8 cellular contexts compared by ENCODE assay signal in the genomic region with DNA sequence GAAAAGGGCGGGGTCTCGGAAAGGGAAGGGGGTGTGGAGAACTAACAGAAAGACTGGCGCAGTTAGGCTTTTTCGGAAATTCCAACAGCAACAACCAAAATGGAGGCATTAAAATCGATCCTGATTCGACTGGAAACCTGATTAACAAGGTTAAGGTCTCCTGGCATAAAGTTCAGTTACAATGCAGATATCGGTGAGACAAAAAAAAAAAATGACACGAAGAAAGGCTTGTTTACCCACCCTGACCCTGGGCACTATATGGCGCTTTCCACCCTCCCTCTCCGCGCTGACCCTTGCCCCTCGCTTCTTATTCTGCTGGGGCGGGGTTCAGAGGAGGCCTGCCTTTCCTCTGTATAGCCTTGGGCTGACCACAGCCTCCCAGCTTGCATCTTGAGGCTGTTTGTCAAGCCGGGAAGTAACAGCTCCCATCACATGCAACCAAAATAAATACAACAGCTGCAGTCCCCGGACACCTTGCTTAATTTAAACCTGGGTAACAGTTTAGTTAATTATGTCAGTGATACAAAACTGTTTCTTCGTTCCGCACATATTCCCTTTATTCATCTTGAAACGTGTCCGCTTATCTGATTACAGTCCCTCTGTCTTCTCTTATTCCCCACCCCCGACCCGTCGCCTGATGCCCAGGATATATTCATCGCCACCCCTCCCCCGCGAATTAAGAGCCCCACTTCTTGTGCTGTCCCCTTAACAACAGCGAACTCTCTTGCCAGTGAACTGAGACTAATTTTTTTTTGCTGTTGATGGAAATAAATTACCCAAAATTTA. TPM values are rescaled to one million over a fixed set of nuclear protein-coding genes. Genes with fewer than 3 reads are reported as not detected.
DNase-seq lines count a peak whose midpoint lies in the region; ATAC-seq and TF ChIP-seq lines count a peak whose summit lies in the region.

No MANE protein-coding gene starts in this region.

- H3K9me3 ChIP-seq in BLaER1 treated with 17β-estradiol and CSF1 and Interleukin-3, amounts not matched to agents 10 nM and 100 nM (replicated peaks in 1 of 11) = peaks cover 10 to 24% (median 19%) of the 10 kb centered on the region in 11 experiments; a peak in 20 of 22 replicates
- H3K9me3 ChIP-seq in SJCRH30 (replicated peaks) = no peaks in the 10 kb centered on the region
- H3K9me3 ChIP-seq in osteoblast (ENCODE audit: low read depth, low read length) = no peaks in the 10 kb centered on the region
- H3K9me3 ChIP-seq in uterus = no peaks in the 10 kb centered on the region

- peak overlapping the region; percentile 84 to 99 (median 95) for H3K9ac ChIP-seq in BLaER1 treated with 17β-estradiol and CSF1 and Interleukin-3, amounts not matched to agents 10 nM and 100 nM

- H3K27ac Mint-ChIP-seq in activated naive CD8-positive, alpha-beta T cell treated with anti-CD3 and anti-CD28 coated beads, Interleukin-2, amount 10 ng/mL, durations not matched to agents 7 days and 5 days = peak overlapping the region; percentile 100

- H3K4me1 ChIP-seq in BLaER1 treated with 17β-estradiol and CSF1 and Interleukin-3, amounts not matched to agents 10 nM and 100 nM = peaks cover 20 to 52% (median 45%) of the 10 kb centered on the region in 10 experiments
- H3K4me1 ChIP-seq in SJCRH30 = peaks cover 29% of the 10 kb centered on the region
- peaks cover 25% of the 10 kb centered on the region for H3K4me1 ChIP-seq in osteoblast (ENCODE audit: insufficient read depth, low read length)
- H3K4me1 ChIP-seq in uterus = peaks cover 0 to 17% of the 10 kb centered on the region in 2 donors

- H3K4me3 ChIP-seq in BLaER1 treated with 17β-estradiol and CSF1 and Interleukin-3, amounts not matched to agents 10 nM and 100 nM = peak overlapping the region; percentile 52 to 89 (median 76)
- H3K4me3 ChIP-seq in SJCRH30 (peak overlapping the region; percentile 93), osteoblast (ENCODE audit: insufficient read depth, low read length) (peak overlapping the region; percentile 84), uterus (peak overlapping the region; percentile 51 to 61)

- peaks cover 40% of the 10 kb centered on the region for H3K79me2 ChIP-seq in osteoblast (ENCODE audit: insufficient read depth, low read length)

- TF ChIP-seq POLR2A in uterus (IDR thresholded peaks at IDR 0.05) = peak in 1 of 2 donors; percentile 71

- TF ChIP-seq CTCF in osteoblast (IDR thresholded peaks at IDR 0.05; ENCODE audit: extremely low read depth, low read depth, low read length) (no peak), uterus (IDR thresholded peaks at IDR 0.05) (no peak)

- intact Hi-C loops in Right ventricle myocardium inferior (cut with DNase I) (loop anchor here (1.0 to 5.0 kb wide), 2 partner anchors 63 to 662 kb away; no protein-coding TSS in a partner anchor), uterus (cut with DNase I; ENCODE audit: low total_unique reads) (no loop called here)

- POLR2A ChIA-PET in activated naive CD8-positive, alpha-beta T cell treated with anti-CD3 and anti-CD28 coated beads, Interleukin-2, amount 10 ng/mL, durations not matched to agents 7 days and 5 days (lab: Charles Lee) = interaction anchor here (0.8 to 2.1 kb wide), 4 partner anchors 34 to 1029 kb away, joined by 3 to 10 read pairs (median 6); partner anchors contain the start of genes FBXL17 and MAN2A1

- peaks cover 23% of the 10 kb centered on the region for H3K4me1 Mint-ChIP-seq in activated naive CD8-positive, alpha-beta T cell treated with anti-CD3 and anti-CD28 coated beads, Interleukin-2, amount 10 ng/mL, durations not matched to agents 7 days and 5 days

- H3K27me3 Mint-ChIP-seq in activated naive CD8-positive, alpha-beta T cell treated with anti-CD3 and anti-CD28 coated beads, Interleukin-2, amount 10 ng/mL, durations not matched to agents 7 days and 5 days = no peaks in the 10 kb centered on the region

- no peaks in the 10 kb centered on the region for H3K27me3 ChIP-seq in BLaER1 treated with 17β-estradiol and CSF1 and Interleukin-3, amounts not matched to agents 10 nM and 100 nM
- H3K27me3 ChIP-seq in SJCRH30 (no peaks in the 10 kb centered on the region), osteoblast (ENCODE audit: insufficient read depth, low read length) (no peaks in the 10 kb centered on the region), uterus (no peaks in the 10 kb centered on the region)

- peak overlapping the region; percentile 78 to 94 (median 89) for H3K4me2 ChIP-seq in BLaER1 treated with 17β-estradiol and CSF1 and Interleukin-3, amounts not matched to agents 10 nM and 100 nM
- peak overlapping the region; percentile 99 for H3K4me2 ChIP-seq in osteoblast (ENCODE audit: insufficient read depth, low read length)

- H3K27ac ChIP-seq in BLaER1 treated with 17β-estradiol and CSF1 and Interleukin-3, amounts not matched to agents 10 nM and 100 nM = peak overlapping the region; percentile 87 to 99 (median 97)
- H3K27ac ChIP-seq in SJCRH30 (peak overlapping the region; percentile 83), osteoblast (ENCODE audit: low read depth, low read length) (peak overlapping the region; percentile 100), uterus (peak overlapping the region; percentile 97 to 99)

- H3K4me3 Mint-ChIP-seq in activated naive CD8-positive, alpha-beta T cell treated with anti-CD3 and anti-CD28 coated beads, Interleukin-2, amount 10 ng/mL, durations not matched to agents 7 days and 5 days = peak overlapping the region; percentile 95

- DNase-seq in HS-27A (ENCODE audit: low read depth) = peak; percentile 38
- peak; percentile 71 to 80 for DNase-seq in SJCRH30
- DNase-seq in activated naive CD8-positive, alpha-beta T cell treated with anti-CD3 and anti-CD28 coated beads, Interleukin-2, amount 10 ng/mL, durations not matched to agents 7 days and 5 days = peak; percentile 54
- peak; percentile 90 for DNase-seq in Right ventricle myocardium inferior (ENCODE audit: missing footprints)
- DNase-seq in osteoblast (ENCODE audit: insufficient read length, low spot score, missing footprints) = peak; percentile 55
- DNase-seq in uterus = peak; percentile 70 to 85

- H3K9me3 Mint-ChIP-seq in activated naive CD8-positive, alpha-beta T cell treated with anti-CD3 and anti-CD28 coated beads, Interleukin-2, amount 10 ng/mL, durations not matched to agents 7 days and 5 days = peaks cover 8% of the 10 kb centered on the region

- peaks cover 0 to 9% (median 5%) of the 10 kb centered on the region in 11 experiments; a peak in 8 of 22 replicates for H3K36me3 ChIP-seq in BLaER1 treated with 17β-estradiol and CSF1 and Interleukin-3, amounts not matched to agents 10 nM and 100 nM
- no peaks in the 10 kb centered on the region for H3K36me3 ChIP-seq in SJCRH30
- no peaks in the 10 kb centered on the region for H3K36me3 ChIP-seq in osteoblast (ENCODE audit: insufficient read depth, low read length)
- H3K36me3 ChIP-seq in uterus = no peaks in the 10 kb centered on the region

- H2AFZ ChIP-seq in osteoblast (ENCODE audit: low read length) = peak overlapping the region; percentile 64

- peaks cover 0 to 35% (median 13%) of the 10 kb centered on the region in 11 experiments; a peak in 10 of 22 replicates for H4K20me1 ChIP-seq in BLaER1 treated with 17β-estradiol and CSF1 and Interleukin-3, amounts not matched to agents 10 nM and 100 nM
- peaks cover 28% of the 10 kb centered on the region for H4K20me1 ChIP-seq in osteoblast (ENCODE audit: insufficient read depth, low read length)

- peaks cover 10% of the 10 kb centered on the region for H3K36me3 Mint-ChIP-seq in activated naive CD8-positive, alpha-beta T cell treated with anti-CD3 and anti-CD28 coated beads, Interleukin-2, amount 10 ng/mL, durations not matched to agents 7 days and 5 days

- ATAC-seq in GM19324 (IDR thresholded peaks at IDR 0.05; ENCODE audit: low FRiP score, unreplicated experiment) = peak; percentile 32
- peak; percentile 4 for ATAC-seq in activated naive CD8-positive, alpha-beta T cell treated with anti-CD3 and anti-CD28 coated beads, Interleukin-2, amount 10 ng/mL, durations not matched to agents 7 days and 5 days (ENCODE audit: low read depth)
- ATAC-seq in Right ventricle myocardium inferior = peak; percentile 57

RNA-seq across cellular contexts. Expression of gene PJA2, which starts 0.8 kb away (rescaled TPM):
- 58.0 and 67.1 TPM in 2 replicates for total RNA-seq in SJCRH30 (2014; rRNA removed; shearing (Covaris generic))
- total RNA-seq in activated naive CD8-positive, alpha-beta T cell treated with anti-CD3 and anti-CD28 coated beads, Interleukin-2, amount 10 ng/mL, durations not matched to agents 7 days and 5 days = 10 to 100 TPM; 72.2 to 75.6 TPM
- 70.5 TPM for total RNA-seq in Right ventricle myocardium inferior
- total RNA-seq in osteoblast = 84.0 and 101 TPM in 2 replicates
- 100 to 1,000 TPM in 3 of 4 donors, 10 to 100 TPM in 1; 74.3 to 229 (median 135) TPM for total RNA-seq in uterus

Comparison
In these comparisons a context has a peak if more than half of its experiments do, and no peak if none do; other contexts are left out.
1. Peak in every context shown above with its lines: DNase-seq, ATAC-seq, H3K4me3 ChIP-seq and H3K27ac ChIP-seq.
2. ATAC-seq: peak in every context shown above with its lines; median percentile 57 in Right ventricle myocardium inferior; 32 in GM19324; 4 in activated naive CD8-positive, alpha-beta T cell treated with anti-CD3 and anti-CD28 coated beads, Interleukin-2, amount 10 ng/mL, durations not matched to agents 7 days and 5 days.
3. DNase-seq: peak in every context shown above with its lines; median percentile 90 in Right ventricle myocardium inferior; 78 in uterus; 76 in SJCRH30; 55 in osteoblast; 54 in activated naive CD8-positive, alpha-beta T cell treated with anti-CD3 and anti-CD28 coated beads, Interleukin-2, amount 10 ng/mL, durations not matched to agents 7 days and 5 days; 38 in HS-27A.